ENCODE assay signal across 9 cellular contexts in genomic region chr16:11792404-11793260, GRCh38. TPM values are rescaled to one million over a fixed set of nuclear protein-coding genes. Genes with fewer than 3 reads are reported as not detected.
A peak's percentile ranks its signal among the peaks of the same experiment; 100 is the strongest.
DNase-seq lines count a peak whose midpoint lies in the region; ATAC-seq and TF ChIP-seq lines count a peak whose summit lies in the region.
"Had no signal": no experiment of that assay in that cellular context is flagged by ENCODE, and none has a peak within 500 bp of the region (broad histone marks: within the 10 kb centered on the region; RNA-seq: fewer than 3 reads in every experiment).

No MANE protein-coding gene starts in this region.

- TF ChIP-seq POLR2A in vagina (IDR thresholded peaks at IDR 0.05): no peak

- H3K9me3 ChIP-seq in left lung (no peaks in the 10 kb centered on the region), vagina (no peaks in the 10 kb centered on the region)

- H3K27ac ChIP-seq in left lung (peak overlapping the region; percentile 79 to 94), vagina (peak overlapping the region; percentile 23)

- H3K4me3 ChIP-seq in left lung (no peak overlapping the region), vagina (no peak overlapping the region)
- H3K4me3 ChIP-seq: GM23248 had no signal

- intact Hi-C loops in left lung (cut with DNase I) (no loop called here), vagina (cut with DNase I) (no loop called here)

- peak; percentile 20 for DNase-seq in stimulated activated CD4-positive, alpha-beta T cell treated with anti-CD3 and anti-CD28 coated beads, Interleukin-1b, Interleukin-23, amount 100 ng/mL, for 48 hours
- DNase-seq in stimulated activated CD4-positive, alpha-beta T cell treated with anti-CD3 and anti-CD28 coated beads, Interleukin-2, amount 100 ng/mL, for 48 hours: no peak
- DNase-seq in SHP77 treated with DMSO at 0.1 percent for 48 hours (lab: John Stamatoyannopoulos, UW) (peak; percentile 99), left lung (peak in 1 of 2 donors; percentile 63), vagina (ENCODE audit: extremely low spot score in 2 of 2) (no peak)
- DNase-seq: GM23248 had no signal

- H3K27me3 ChIP-seq in left lung (no peaks in the 10 kb centered on the region), vagina (no peaks in the 10 kb centered on the region)

- ATAC-seq in left lung (peak; percentile 13), HG03159 (IDR thresholded peaks at IDR 0.05; ENCODE audit: unreplicated experiment) (no peak), HG02610 (IDR thresholded peaks at IDR 0.05; ENCODE audit: unreplicated experiment) (no peak), HG02884 (IDR thresholded peaks at IDR 0.05; ENCODE audit: unreplicated experiment) (no peak)

- H3K36me3 ChIP-seq in left lung: peaks cover 0 to 4% of the 10 kb centered on the region in 2 donors
- H3K36me3 ChIP-seq in vagina: no peaks in the 10 kb centered on the region

- peaks cover 22 to 81% of the 10 kb centered on the region in 2 donors for H3K4me1 ChIP-seq in left lung
- peaks cover 52% of the 10 kb centered on the region for H3K4me1 ChIP-seq in vagina

- TF ChIP-seq CTCF in left lung (IDR thresholded peaks at IDR 0.05) (no peak), vagina (IDR thresholded peaks at IDR 0.05) (no peak)

RNA-seq across cellular contexts. Expression of gene ZC3H7A, which starts 4.4 kb away (rescaled TPM):
- total RNA-seq in left lung (10 to 100 TPM; 48.3 to 48.9 TPM), vagina (67.5 TPM)

RNA-seq across cellular contexts. Expression of gene TXNDC11, which starts 50.0 kb away (rescaled TPM):
- 10 to 100 TPM; 71.2 to 76.8 TPM for total RNA-seq in left lung
- total RNA-seq in vagina: 59.4 TPM

RNA-seq across cellular contexts. Expression of gene RSL1D1, which starts 58.7 kb away (rescaled TPM):
- total RNA-seq in left lung (100 to 1,000 TPM in 1 of 2 donors, 10 to 100 TPM in 1; 88.3 to 102 TPM), vagina (148 TPM)

Comparison
In these comparisons a context has a peak if more than half of its experiments do, and no peak if none do; other contexts are left out.
1. DNase-seq: peak in stimulated activated CD4-positive, alpha-beta T cell treated with anti-CD3 and anti-CD28 coated beads, Interleukin-1b, Interleukin-23, amount 100 ng/mL, for 48 hours (single experiment) and SHP77 treated with DMSO at 0.1 percent for 48 hours (single experiment); none in stimulated activated CD4-positive, alpha-beta T cell treated with anti-CD3 and anti-CD28 coated beads, Interleukin-2, amount 100 ng/mL, for 48 hours (0 of 2) and vagina (0 of 2).